In the genomic region with DNA sequence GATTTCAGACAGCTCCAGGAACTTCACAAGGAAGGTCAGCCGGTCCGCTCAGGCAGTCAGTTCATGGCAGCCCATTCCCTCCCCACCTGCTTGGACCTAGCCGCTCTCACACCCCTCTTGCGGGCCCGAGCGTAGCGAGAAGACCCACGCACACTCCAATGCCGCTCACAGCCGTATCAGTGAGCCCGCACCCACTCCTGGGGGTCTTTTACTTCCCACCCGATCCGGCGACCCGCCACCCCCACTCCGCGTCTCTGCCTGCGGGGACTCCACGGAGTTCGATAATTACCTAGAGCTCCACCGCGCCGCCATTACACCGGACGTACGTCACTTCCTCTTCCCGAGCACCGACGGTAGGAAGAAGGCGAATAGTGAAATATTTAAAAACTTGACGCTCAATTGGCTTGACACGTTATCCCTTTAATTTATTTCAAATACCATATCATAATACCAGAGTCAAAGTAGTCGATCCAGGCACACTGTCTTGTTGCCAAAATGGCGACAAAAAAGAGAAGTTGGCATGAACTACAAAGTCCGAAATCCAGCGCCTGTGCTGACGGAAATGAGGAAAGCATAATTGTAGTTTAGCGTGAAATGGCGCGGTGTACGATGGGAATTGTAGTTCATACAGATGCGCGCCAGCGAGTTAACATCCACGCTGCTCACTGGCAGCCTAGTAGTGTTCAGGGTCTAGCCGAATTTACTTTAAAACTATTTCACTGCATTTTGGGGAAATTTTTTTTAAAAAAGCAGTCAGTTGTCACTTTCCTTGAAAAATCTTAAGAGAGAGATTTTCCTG, we compare ENCODE assay signal across 1 cellular context.
A peak's percentile ranks its signal among the peaks of the same experiment; 100 is the strongest.
TF ChIP-seq lines count a peak whose summit lies in the region.

A gene (minus strand): TSS at position 517 of the 799 bp plus-strand sequence. CDS start 13,956 bp downstream, outside the sequence.

TF ChIP-seq in K562, 482 proteins besides CTCF, POLR2A, EP300 and RAD21 (continued from another document and continues in another):
- TF ChIP-seq, protein P1, sequence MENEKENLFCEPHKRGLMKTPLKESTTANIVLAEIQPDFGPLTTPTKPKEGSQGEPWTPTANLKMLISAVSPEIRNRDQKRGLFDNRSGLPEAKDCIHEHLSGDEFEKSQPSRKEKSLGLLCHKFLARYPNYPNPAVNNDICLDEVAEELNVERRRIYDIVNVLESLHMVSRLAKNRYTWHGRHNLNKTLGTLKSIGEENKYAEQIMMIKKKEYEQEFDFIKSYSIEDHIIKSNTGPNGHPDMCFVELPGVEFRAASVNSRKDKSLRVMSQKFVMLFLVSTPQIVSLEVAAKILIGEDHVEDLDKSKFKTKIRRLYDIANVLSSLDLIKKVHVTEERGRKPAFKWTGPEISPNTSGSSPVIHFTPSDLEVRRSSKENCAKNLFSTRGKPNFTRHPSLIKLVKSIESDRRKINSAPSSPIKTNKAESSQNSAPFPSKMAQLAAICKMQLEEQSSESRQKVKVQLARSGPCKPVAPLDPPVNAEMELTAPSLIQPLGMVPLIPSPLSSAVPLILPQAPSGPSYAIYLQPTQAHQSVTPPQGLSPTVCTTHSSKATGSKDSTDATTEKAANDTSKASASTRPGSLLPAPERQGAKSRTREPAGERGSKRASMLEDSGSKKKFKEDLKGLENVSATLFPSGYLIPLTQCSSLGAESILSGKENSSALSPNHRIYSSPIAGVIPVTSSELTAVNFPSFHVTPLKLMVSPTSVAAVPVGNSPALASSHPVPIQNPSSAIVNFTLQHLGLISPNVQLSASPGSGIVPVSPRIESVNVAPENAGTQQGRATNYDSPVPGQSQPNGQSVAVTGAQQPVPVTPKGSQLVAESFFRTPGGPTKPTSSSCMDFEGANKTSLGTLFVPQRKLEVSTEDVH (IDR thresholded peaks at IDR 0.05; ENCODE audit: low read depth, partially characterized antibody): no peak
- TF ChIP-seq PHF20 (IDR thresholded peaks at IDR 0.05; ENCODE audit: partially characterized antibody): peak; percentile 91
- TF ChIP-seq TARDBP (IDR thresholded peaks at IDR 0.05): no peak
- TF ChIP-seq FUS (optimal IDR thresholded peaks at IDR 0.05; ENCODE audit: low read depth, low read length): no peak
- TF ChIP-seq NCOR1 (IDR thresholded peaks at IDR 0.05): no peak; the same call in 1 of the 2 replicates
- TF ChIP-seq POLR2B (IDR thresholded peaks at IDR 0.05; ENCODE audit: low read depth, partially characterized antibody): peak; percentile 88
- TF ChIP-seq POLR2AphosphoS2 (IDR thresholded peaks at IDR 0.05; ENCODE audit: low read length): no peak
- peak; percentile 82 for TF ChIP-seq EHMT2 (IDR thresholded peaks at IDR 0.05)
- TF ChIP-seq, protein P2, sequence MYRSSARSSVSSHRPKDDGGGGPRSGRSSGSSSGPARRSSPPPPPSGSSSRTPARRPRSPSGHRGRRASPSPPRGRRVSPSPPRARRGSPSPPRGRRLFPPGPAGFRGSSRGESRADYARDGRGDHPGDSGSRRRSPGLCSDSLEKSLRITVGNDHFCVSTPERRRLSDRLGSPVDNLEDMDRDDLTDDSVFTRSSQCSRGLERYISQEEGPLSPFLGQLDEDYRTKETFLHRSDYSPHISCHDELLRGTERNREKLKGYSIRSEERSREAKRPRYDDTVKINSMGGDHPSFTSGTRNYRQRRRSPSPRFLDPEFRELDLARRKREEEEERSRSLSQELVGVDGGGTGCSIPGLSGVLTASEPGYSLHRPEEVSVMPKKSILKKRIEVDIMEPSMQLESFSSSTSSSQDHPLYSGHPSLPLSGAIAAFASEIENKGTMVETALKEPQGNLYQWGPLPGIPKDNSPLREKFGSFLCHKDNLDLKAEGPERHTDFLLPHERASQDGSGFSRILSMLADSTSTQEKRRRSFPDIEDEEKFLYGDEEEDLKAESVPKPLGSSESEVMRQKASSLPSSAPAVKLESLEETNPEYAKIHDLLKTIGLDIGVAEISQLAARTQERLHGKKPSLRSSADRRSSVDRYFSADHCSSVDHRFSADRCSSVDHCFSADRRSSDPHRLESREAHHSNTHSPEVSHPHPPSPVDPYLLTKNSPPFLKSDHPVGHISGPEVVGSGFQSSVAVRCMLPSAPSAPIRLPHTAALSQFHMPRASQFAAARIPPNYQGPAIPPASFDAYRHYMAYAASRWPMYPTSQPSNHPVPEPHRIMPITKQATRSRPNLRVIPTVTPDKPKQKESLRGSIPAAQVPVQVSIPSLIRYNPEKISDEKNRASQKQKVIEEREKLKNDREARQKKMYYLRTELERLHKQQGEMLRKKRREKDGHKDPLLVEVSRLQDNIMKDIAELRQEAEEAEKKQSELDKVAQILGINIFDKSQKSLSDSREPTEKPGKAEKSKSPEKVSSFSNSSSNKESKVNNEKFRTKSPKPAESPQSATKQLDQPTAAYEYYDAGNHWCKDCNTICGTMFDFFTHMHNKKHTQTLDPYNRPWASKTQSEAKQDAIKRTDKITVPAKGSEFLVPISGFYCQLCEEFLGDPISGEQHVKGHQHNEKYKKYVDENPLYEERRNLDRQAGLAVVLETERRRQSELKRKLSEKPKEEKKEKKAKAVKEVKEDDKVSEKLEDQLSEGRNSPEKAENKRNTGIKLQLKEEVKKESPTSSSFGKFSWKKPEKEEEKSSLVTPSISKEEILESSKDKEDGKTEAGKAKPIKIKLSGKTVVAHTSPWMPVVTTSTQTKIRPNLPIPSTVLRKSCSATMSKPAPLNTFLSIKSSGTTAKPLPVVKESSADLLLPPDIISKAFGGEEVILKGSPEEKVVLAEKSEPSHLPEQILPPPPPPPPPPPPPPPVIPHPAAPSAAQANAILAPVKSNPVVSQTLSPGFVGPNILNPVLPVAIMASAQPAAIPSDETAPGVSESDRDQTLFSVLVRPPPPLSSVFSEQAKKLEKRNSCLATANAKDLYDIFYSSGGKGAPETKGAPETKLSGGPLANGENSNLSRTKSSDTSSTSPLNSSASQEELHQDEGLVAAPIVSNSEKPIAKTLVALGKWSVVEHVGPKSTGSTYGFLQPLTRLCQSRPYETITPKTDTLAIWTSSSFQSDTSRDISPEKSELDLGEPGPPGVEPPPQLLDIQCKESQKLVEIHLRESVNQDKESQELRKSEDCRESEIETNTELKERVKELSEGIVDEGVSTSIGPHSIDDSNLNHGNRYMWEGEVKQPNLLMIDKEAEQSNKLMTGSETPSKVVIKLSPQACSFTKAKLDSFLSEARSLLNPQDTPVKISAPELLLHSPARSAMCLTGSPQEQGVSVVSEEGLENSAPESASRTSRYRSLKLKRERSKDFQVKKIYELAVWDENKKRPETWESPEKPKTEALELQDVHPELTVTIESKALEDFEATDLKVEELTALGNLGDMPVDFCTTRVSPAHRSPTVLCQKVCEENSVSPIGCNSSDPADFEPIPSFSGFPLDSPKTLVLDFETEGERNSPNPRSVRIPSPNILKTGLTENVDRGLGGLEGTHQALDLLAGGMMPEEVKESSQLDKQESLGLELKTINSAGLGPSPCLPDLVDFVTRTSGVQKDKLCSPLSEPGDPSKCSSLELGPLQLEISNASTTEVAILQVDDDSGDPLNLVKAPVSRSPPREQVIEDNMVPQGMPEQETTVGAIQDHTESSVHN (IDR thresholded peaks at IDR 0.05; ENCODE audit: borderline replicate concordance in 1 of 2, low read depth in 1 of 2): 0 out of 4 replicates have a peak, but pooled peaks of 1 of the 2 experiments have one; percentile 10
- no peak for TF ChIP-seq PYGO2 (tag; IDR thresholded peaks at IDR 0.05)
- no peak for TF ChIP-seq FOXM1 (IDR thresholded peaks at IDR 0.05; ENCODE audit: low read depth)
- TF ChIP-seq FOXM1 (CRISPR knock-in tag; IDR thresholded peaks at IDR 0.05; ENCODE audit: low read depth): no peak
- TF ChIP-seq, protein P3, sequence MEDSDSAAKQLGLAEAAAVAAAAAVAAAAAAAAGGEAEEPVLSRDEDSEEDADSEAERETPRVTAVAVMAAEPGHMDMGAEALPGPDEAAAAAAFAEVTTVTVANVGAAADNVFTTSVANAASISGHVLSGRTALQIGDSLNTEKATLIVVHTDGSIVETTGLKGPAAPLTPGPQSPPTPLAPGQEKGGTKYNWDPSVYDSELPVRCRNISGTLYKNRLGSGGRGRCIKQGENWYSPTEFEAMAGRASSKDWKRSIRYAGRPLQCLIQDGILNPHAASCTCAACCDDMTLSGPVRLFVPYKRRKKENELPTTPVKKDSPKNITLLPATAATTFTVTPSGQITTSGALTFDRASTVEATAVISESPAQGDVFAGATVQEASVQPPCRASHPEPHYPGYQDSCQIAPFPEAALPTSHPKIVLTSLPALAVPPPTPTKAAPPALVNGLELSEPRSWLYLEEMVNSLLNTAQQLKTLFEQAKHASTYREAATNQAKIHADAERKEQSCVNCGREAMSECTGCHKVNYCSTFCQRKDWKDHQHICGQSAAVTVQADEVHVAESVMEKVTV (CRISPR knock-in tag; IDR thresholded peaks at IDR 0.05): no peak
- TF ChIP-seq SMARCE1 (IDR thresholded peaks at IDR 0.05): peak; percentile 73
- no peak for TF ChIP-seq COPS2 (conservative IDR thresholded peaks at IDR 0.05)
- TF ChIP-seq JUN (IDR thresholded peaks at IDR 0.05; ENCODE audit: borderline replicate concordance, low read depth, low read length): no peak; the same call in 1 of the 2 replicates
- TF ChIP-seq JUN (CRISPR knock-in tag; IDR thresholded peaks at IDR 0.05; ENCODE audit: borderline replicate concordance): no peak
- no peak for TF ChIP-seq ZNF707 (CRISPR knock-in tag; conservative IDR thresholded peaks at IDR 0.05)
- no peak for TF ChIP-seq ZNF408 (CRISPR knock-in tag; IDR thresholded peaks at IDR 0.05; ENCODE audit: low read depth)
- no peak for TF ChIP-seq DDX20 (tag; IDR thresholded peaks at IDR 0.05; ENCODE audit: low read depth)
- TF ChIP-seq, protein P4, sequence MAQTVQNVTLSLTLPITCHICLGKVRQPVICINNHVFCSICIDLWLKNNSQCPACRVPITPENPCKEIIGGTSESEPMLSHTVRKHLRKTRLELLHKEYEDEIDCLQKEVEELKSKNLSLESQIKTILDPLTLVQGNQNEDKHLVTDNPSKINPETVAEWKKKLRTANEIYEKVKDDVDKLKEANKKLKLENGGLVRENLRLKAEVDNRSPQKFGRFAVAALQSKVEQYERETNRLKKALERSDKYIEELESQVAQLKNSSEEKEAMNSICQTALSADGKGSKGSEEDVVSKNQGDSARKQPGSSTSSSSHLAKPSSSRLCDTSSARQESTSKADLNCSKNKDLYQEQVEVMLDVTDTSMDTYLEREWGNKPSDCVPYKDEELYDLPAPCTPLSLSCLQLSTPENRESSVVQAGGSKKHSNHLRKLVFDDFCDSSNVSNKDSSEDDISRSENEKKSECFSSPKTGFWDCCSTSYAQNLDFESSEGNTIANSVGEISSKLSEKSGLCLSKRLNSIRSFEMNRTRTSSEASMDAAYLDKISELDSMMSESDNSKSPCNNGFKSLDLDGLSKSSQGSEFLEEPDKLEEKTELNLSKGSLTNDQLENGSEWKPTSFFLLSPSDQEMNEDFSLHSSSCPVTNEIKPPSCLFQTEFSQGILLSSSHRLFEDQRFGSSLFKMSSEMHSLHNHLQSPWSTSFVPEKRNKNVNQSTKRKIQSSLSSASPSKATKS (CRISPR knock-in tag; IDR thresholded peaks at IDR 0.05): no peak
- TF ChIP-seq SETDB1 (IDR thresholded peaks at IDR 0.05; ENCODE audit: low read length): no peak
- TF ChIP-seq, protein P5, sequence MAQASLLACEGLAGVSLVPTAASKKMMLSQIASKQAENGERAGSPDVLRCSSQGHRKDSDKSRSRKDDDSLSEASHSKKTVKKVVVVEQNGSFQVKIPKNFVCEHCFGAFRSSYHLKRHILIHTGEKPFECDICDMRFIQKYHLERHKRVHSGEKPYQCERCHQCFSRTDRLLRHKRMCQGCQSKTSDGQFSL (CRISPR knock-in tag; IDR thresholded peaks at IDR 0.05): peak; percentile 80
- TF ChIP-seq, protein P5 (tag; IDR thresholded peaks at IDR 0.05): no peak
- TF ChIP-seq ESRRB (CRISPR knock-in tag; IDR thresholded peaks at IDR 0.05; ENCODE audit: borderline replicate concordance): no peak
- TF ChIP-seq MEIS2 (IDR thresholded peaks at IDR 0.05; ENCODE audit: partially characterized antibody): no peak
- TF ChIP-seq TCF7L2 (IDR thresholded peaks at IDR 0.05; ENCODE audit: low read depth, low read length): no peak
- TF ChIP-seq, protein P6, sequence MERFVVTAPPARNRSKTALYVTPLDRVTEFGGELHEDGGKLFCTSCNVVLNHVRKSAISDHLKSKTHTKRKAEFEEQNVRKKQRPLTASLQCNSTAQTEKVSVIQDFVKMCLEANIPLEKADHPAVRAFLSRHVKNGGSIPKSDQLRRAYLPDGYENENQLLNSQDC (CRISPR knock-in tag; IDR thresholded peaks at IDR 0.05): no peak
- TF ChIP-seq SMC3 (conservative IDR thresholded peaks at IDR 0.05; ENCODE audit: insufficient read depth, low read depth, low read length): no peak
- no peak for TF ChIP-seq CBX8 (IDR thresholded peaks at IDR 0.05; ENCODE audit: borderline replicate concordance, extremely low read depth, low read depth, low read length, poor library complexity, severe bottlenecking)
- TF ChIP-seq NFATC3 (IDR thresholded peaks at IDR 0.05): no peak
- TF ChIP-seq PHB2 (IDR thresholded peaks at IDR 0.05; ENCODE audit: low read depth): no peak
- no peak for TF ChIP-seq ZNF212 (CRISPR knock-in tag; IDR thresholded peaks at IDR 0.05)
- TF ChIP-seq RCOR1 (IDR thresholded peaks at IDR 0.05; ENCODE audit: borderline replicate concordance in 1 of 2, low read depth in 2 of 2, low read length in 2 of 2): no peak
- no peak for TF ChIP-seq ZNF133 (CRISPR knock-in tag; IDR thresholded peaks at IDR 0.05)
- no peak for TF ChIP-seq NCOA2 (IDR thresholded peaks at IDR 0.05; ENCODE audit: partially characterized antibody in 2 of 2)
- peak; percentile 44; the same call in 1 of the 2 replicates for TF ChIP-seq DPF2 (IDR thresholded peaks at IDR 0.05)
- TF ChIP-seq PCBP2 (IDR thresholded peaks at IDR 0.05; ENCODE audit: low read depth, low read length, poor library complexity, severe bottlenecking): no peak
- no peak for TF ChIP-seq CEBPB (tag; IDR thresholded peaks at IDR 0.05)
- TF ChIP-seq, protein P7, sequence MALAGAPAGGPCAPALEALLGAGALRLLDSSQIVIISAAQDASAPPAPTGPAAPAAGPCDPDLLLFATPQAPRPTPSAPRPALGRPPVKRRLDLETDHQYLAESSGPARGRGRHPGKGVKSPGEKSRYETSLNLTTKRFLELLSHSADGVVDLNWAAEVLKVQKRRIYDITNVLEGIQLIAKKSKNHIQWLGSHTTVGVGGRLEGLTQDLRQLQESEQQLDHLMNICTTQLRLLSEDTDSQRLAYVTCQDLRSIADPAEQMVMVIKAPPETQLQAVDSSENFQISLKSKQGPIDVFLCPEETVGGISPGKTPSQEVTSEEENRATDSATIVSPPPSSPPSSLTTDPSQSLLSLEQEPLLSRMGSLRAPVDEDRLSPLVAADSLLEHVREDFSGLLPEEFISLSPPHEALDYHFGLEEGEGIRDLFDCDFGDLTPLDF (CRISPR knock-in tag; IDR thresholded peaks at IDR 0.05): no peak
- no peak for TF ChIP-seq JUNB (CRISPR knock-in tag; conservative IDR thresholded peaks at IDR 0.05)
- TF ChIP-seq ZNF184 (CRISPR knock-in tag; IDR thresholded peaks at IDR 0.05): no peak
- TF ChIP-seq KLF16 (IDR thresholded peaks at IDR 0.05): no peak
- TF ChIP-seq ZNF445 (CRISPR knock-in tag; IDR thresholded peaks at IDR 0.05; ENCODE audit: low read depth): no peak
- TF ChIP-seq POLR3G (IDR thresholded peaks at IDR 0.05; ENCODE audit: extremely low read depth, insufficient read length, insufficient replicate concordance): no peak
- peak; percentile 39; the same call in 1 of the 2 replicates for TF ChIP-seq NFIC (IDR thresholded peaks at IDR 0.05)
- peak; percentile 48; the same call in 1 of the 2 replicates for TF ChIP-seq NFE2 (IDR thresholded peaks at IDR 0.05; ENCODE audit: low read depth)
- no peak for TF ChIP-seq HIVEP1 (CRISPR knock-in tag; IDR thresholded peaks at IDR 0.05)
